Comparison of ENCODE assay signal across 8 cellular contexts in the genomic region with DNA sequence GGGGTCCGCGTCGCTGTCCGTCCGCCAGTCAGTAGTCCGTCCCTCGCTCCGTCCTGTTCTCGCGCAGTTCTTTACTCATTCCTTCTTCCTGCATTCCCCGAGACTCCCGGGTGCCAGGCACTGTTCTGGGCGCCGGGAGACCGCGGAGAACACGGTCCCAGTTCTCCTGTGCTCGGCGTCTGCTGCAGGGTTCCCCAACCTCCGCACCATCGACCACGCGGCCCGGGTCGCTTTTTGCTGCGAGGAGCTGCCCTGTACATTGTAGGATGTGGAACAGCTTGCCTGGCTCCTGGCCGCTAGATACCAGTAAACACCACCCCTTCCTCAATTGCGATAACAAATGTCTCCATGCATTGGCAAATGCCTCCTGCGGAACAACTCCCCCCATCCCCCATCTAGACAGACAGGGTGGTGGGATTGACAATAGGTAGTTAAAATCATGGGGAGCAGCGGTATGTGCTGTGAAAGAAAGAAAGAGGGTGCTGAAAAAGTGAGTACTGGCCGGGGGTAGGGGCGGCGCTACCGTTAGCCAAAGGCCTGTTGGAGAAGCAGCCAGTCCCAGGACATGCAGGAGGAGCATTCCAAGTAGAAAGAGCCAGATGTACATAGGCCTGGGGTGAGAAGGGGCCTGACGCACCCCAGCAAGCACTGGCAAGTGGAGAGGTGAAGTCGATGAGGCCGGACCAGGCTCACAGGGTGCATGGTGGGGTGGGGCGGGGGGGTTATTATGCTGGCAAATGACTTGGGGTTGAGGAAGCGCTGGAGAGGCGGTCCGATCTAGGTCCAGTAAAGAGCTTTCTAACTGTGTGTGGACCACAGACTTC. TPM values are rescaled to one million over a fixed set of nuclear protein-coding genes. Genes with fewer than 3 reads are reported as not detected.
DNase-seq lines count a peak whose midpoint lies in the region; ATAC-seq and TF ChIP-seq lines count a peak whose summit lies in the region.

No MANE protein-coding gene starts in this region.

- TF ChIP-seq EP300 in transverse colon (IDR thresholded peaks at IDR 0.05; ENCODE audit: low read depth), result no peak

- H3K36me3 ChIP-seq in OCI-LY3 (replicated peaks; ENCODE audit: low read depth, low read length) (peaks cover 32% of the 10 kb centered on the region), mammary epithelial cell (ENCODE audit: insufficient read depth, low read length) (peaks cover 11% of the 10 kb centered on the region), lower lobe of right lung (peaks cover 21% of the 10 kb centered on the region), transverse colon (no peaks in the 10 kb centered on the region)

- CTCF ChIA-PET in mammary epithelial cell (lab: Charles Lee; ENCODE audit: low non-redundant PET), result interaction anchor here (0.6 to 0.7 kb wide), 2 partner anchors 96 to 1779 kb away, joined by 3 read pairs; no protein-coding TSS in a partner anchor

- DNase-seq in mammary epithelial cell (peak; percentile 61), lower lobe of right lung (peak; percentile 66), transverse colon (no peak), activated gamma-delta T cell treated with Interleukin-2 at 50 U/mL for 16 hours (no peak)

- WGBS in mammary epithelial cell (ENCODE audit: low coverage, missing lambda C conversion rate), result under 1% methylated on average over 18 of the region's 41 CpGs
- WGBS in transverse colon (ENCODE audit: low coverage in 1 of 2), 2 donors, result 4 to 26% methylated on average over 6 to 36 of the region's 41 CpGs

- no peaks in the 10 kb centered on the region for H3K9me3 ChIP-seq in OCI-LY3 (ENCODE audit: insufficient read depth, low read length)
- H3K9me3 ChIP-seq in mammary epithelial cell (replicated peaks; ENCODE audit: insufficient read depth, low read length), result no peaks in the 10 kb centered on the region
- H3K9me3 ChIP-seq in lower lobe of right lung, result no peaks in the 10 kb centered on the region
- no peaks in the 10 kb centered on the region for H3K9me3 ChIP-seq in transverse colon

- no peaks in the 10 kb centered on the region for H3K27me3 ChIP-seq in OCI-LY3 (ENCODE audit: low read depth, low read length)
- H3K27me3 ChIP-seq in mammary epithelial cell (ENCODE audit: insufficient read depth, low read length), result no peaks in the 10 kb centered on the region
- no peaks in the 10 kb centered on the region for H3K27me3 ChIP-seq in lower lobe of right lung (ENCODE audit: low read depth)
- H3K27me3 ChIP-seq in transverse colon, result no peaks in the 10 kb centered on the region

- ATAC-seq in lower lobe of right lung, result no peak
- no peak for ATAC-seq in GM21786 (IDR thresholded peaks at IDR 0.05; ENCODE audit: unreplicated experiment)
- ATAC-seq in HG03442 (IDR thresholded peaks at IDR 0.05; ENCODE audit: unreplicated experiment), result no peak

- in situ Hi-C loops in mammary epithelial cell (cut with MboI; ENCODE audit: low sequenced_read_pairs in 2 of 2) (loop anchor here in 1 of 2 donors (25.0 kb wide), 1 partner anchor 319 kb away; a partner anchor contains a TSS), transverse colon (cut with MboI; ENCODE audit: low pct_ligation_motif_present in 1 of 4, low pct_unique_long_range_greater_than_20kb in 1 of 4, low sequenced_read_pairs in 3 of 4) (loop anchor here in 1 of 4 donors (25.0 kb wide), 1 partner anchor 331 kb away; a partner anchor contains a TSS)

- peak overlapping the region; percentile 7; the same call in 1 of the 2 replicates for H3K27ac ChIP-seq in OCI-LY3 (ENCODE audit: low read length)
- H3K27ac ChIP-seq in mammary epithelial cell (ENCODE audit: insufficient read depth, low read depth, low read length), result peak overlapping the region; percentile 76
- peak overlapping the region; percentile 83 for H3K27ac ChIP-seq in lower lobe of right lung
- peak overlapping the region; percentile 87 to 92 (median 90) for H3K27ac ChIP-seq in transverse colon

- TF ChIP-seq CTCF in OCI-LY3 (IDR thresholded peaks at IDR 0.05; ENCODE audit: low read depth, low read length) (no peak), mammary epithelial cell (conservative IDR thresholded peaks at IDR 0.05 in 1 of 2, IDR thresholded peaks at IDR 0.05 in 1 of 2; ENCODE audit: extremely low read depth in 1 of 2, insufficient read depth in 1 of 2, low read depth in 1 of 2, low read length in 2 of 2) (no peak), lower lobe of right lung (IDR thresholded peaks at IDR 0.05) (no peak), transverse colon (IDR thresholded peaks at IDR 0.05) (no peak)

- TSS peak; percentile 69 for BruUV-seq in mammary epithelial cell (replicated peaks; lab: Mats Ljungman, UMichigan)

- dilution Hi-C loops in mammary epithelial cell (cut with HindIII; ENCODE audit: low sequenced_read_pairs), result no loop called here

- peak overlapping the region; percentile 70 for H3K9ac ChIP-seq in OCI-LY3 (ENCODE audit: low read length)
- peak overlapping the region; percentile 78 for H3K9ac ChIP-seq in mammary epithelial cell (ENCODE audit: insufficient read depth, low read length)

- H3K79me2 ChIP-seq in OCI-LY3 (ENCODE audit: low read length) (peaks cover 91% of the 10 kb centered on the region), mammary epithelial cell (ENCODE audit: insufficient read depth, low read length) (peaks cover 88% of the 10 kb centered on the region)

- H4K20me1 ChIP-seq in OCI-LY3 (ENCODE audit: insufficient read depth, low read length), result peaks cover 56% of the 10 kb centered on the region
- peaks cover 11% of the 10 kb centered on the region for H4K20me1 ChIP-seq in mammary epithelial cell (ENCODE audit: insufficient read depth, low read length)

- peaks cover 55% of the 10 kb centered on the region for H3K4me1 ChIP-seq in OCI-LY3 (ENCODE audit: low read length)
- H3K4me1 ChIP-seq in mammary epithelial cell (ENCODE audit: insufficient read depth, low read length), result peaks cover 70% of the 10 kb centered on the region
- H3K4me1 ChIP-seq in lower lobe of right lung, result peaks cover 86% of the 10 kb centered on the region
- peaks cover 67 to 86% (median 84%) of the 10 kb centered on the region in 4 donors for H3K4me1 ChIP-seq in transverse colon

- H3K4me2 ChIP-seq in OCI-LY3 (ENCODE audit: low read length) (peak overlapping the region; percentile 86), mammary epithelial cell (ENCODE audit: insufficient read depth, low read depth, low read length) (peak overlapping the region; percentile 89)

- no peak for TF ChIP-seq POLR2A in transverse colon (IDR thresholded peaks at IDR 0.05)

- H2AFZ ChIP-seq in OCI-LY3 (ENCODE audit: low read depth, low read length), result no peak overlapping the region
- no peak overlapping the region for H2AFZ ChIP-seq in mammary epithelial cell (ENCODE audit: low read depth, low read length)

- intact Hi-C loops in mammary epithelial cell (cut with micrococcal nuclease) (no loop called here), lower lobe of right lung (cut with DNase I) (no loop called here), transverse colon (cut with DNase I; ENCODE audit: low total_unique reads) (no loop called here)

- peak overlapping the region; percentile 86 for H3K4me3 ChIP-seq in GM08714 (ENCODE audit: low read length)
- H3K4me3 ChIP-seq in OCI-LY3 (ENCODE audit: low read length), result peak overlapping the region; percentile 80
- peak overlapping the region; percentile 77 to 94 (median 81) for H3K4me3 ChIP-seq in mammary epithelial cell (replicated peaks in 1 of 3; ENCODE audit: insufficient read depth in 1 of 3, low read depth in 2 of 3, low read length in 3 of 3)
- peak overlapping the region; percentile 75 for H3K4me3 ChIP-seq in lower lobe of right lung
- peak overlapping the region; percentile 70 to 80 (median 75) for H3K4me3 ChIP-seq in transverse colon

RNA-seq across cellular contexts. Expression of a gene that starts 0.7 kb away (rescaled TPM):
- total RNA-seq in mammary epithelial cell, result 100 to 1,000 TPM in 1 of 2 donors, 10 to 100 TPM in 1; 47.5 to 110 TPM
- polyA plus RNA-seq in mammary epithelial cell, result 65.7 TPM
- polyA minus RNA-seq in mammary epithelial cell, result 54.6 TPM
- total RNA-seq in lower lobe of right lung, result 61.9 TPM
- 10 to 100 TPM; 43.4 to 80.4 (median 63.0) TPM for total RNA-seq in transverse colon

RNA-seq across cellular contexts. Expression of a gene that starts 7.8 kb away (rescaled TPM):
- total RNA-seq in mammary epithelial cell (1 to 10 TPM in 1 of 2 donors, under 1 TPM in 1; 0.33 to 1.0 TPM), lower lobe of right lung (0.80 TPM), transverse colon (10 to 100 TPM in 3 of 4 donors, 1 to 10 TPM in 1; 8.3 to 28.4 (median 14.2) TPM)
- 0.80 TPM for polyA plus RNA-seq in mammary epithelial cell
- polyA minus RNA-seq in mammary epithelial cell, result 0.21 TPM

RNA-seq across cellular contexts. Expression of a gene that starts 20.5 kb away (rescaled TPM):
- 100 to 1,000 TPM; 119 to 133 TPM for total RNA-seq in mammary epithelial cell
- 28.4 TPM for polyA plus RNA-seq in mammary epithelial cell
- 17.7 TPM for polyA minus RNA-seq in mammary epithelial cell
- 81.6 TPM for total RNA-seq in lower lobe of right lung
- 1,000 to 10,000 TPM in 1 of 4 donors, 100 to 1,000 TPM in 3; 131 to 1,015 (median 289) TPM for total RNA-seq in transverse colon

RNA-seq across cellular contexts. Expression of a gene that starts 40.2 kb away (rescaled TPM):
- total RNA-seq in mammary epithelial cell, result 1 to 10 TPM in 1 of 2 donors, under 1 TPM in 1; 0.83 to 1.4 TPM
- 0.09 TPM for polyA plus RNA-seq in mammary epithelial cell
- not detected for polyA minus RNA-seq in mammary epithelial cell
- 0.09 TPM for total RNA-seq in lower lobe of right lung
- total RNA-seq in transverse colon, result under 1 TPM in 2 of 4 donors, not detected in 2; under 0.01 to 0.14 TPM

RNA-seq across cellular contexts. Expression of a gene that starts 49.0 kb away (rescaled TPM):
- total RNA-seq in mammary epithelial cell (10 to 100 TPM; 39.0 to 55.8 TPM), lower lobe of right lung (26.6 TPM), transverse colon (10 to 100 TPM; 50.8 to 81.8 (median 73.1) TPM)
- 68.1 TPM for polyA plus RNA-seq in mammary epithelial cell
- 45.8 TPM for polyA minus RNA-seq in mammary epithelial cell

Comparison
In these comparisons a context has a peak if more than half of its experiments do, and no peak if none do; other contexts are left out.
1. H3K27ac ChIP-seq: peak in every context shown above with its lines; median percentile 90 in transverse colon; 83 in lower lobe of right lung; 76 in mammary epithelial cell; 7 in OCI-LY3.
2. DNase-seq: peak in mammary epithelial cell (single experiment) and lower lobe of right lung (single experiment); none in transverse colon (single experiment) and activated gamma-delta T cell treated with Interleukin-2 at 50 U/mL for 16 hours (single experiment).
3. Peak in every context shown above with its lines, with median percentiles within 50 percentile points of each other: H3K4me3 ChIP-seq.